ENCODE assay signal across 26 cellular contexts in genomic region chr17:28978016-28978415, GRCh38. TPM values are rescaled to one million over a fixed set of nuclear protein-coding genes. Genes with fewer than 3 reads are reported as not detected.
DNase-seq lines count a peak whose midpoint lies in the region; ATAC-seq, FAIRE-seq and TF ChIP-seq lines count a peak whose summit lies in the region.
"Had no signal": no experiment of that assay in that cellular context is flagged by ENCODE, and none has a peak within 500 bp of the region (broad histone marks: within the 10 kb centered on the region; RNA-seq: fewer than 3 reads in every experiment).

No MANE protein-coding gene starts in this region.

- no peak overlapping the region for H3K4me3 Mint-ChIP-seq in natural killer cell
- no peak overlapping the region for H3K4me3 Mint-ChIP-seq in natural killer cell treated with Interleukin-12 subunit alpha and Interleukin-12 subunit beta and Interleukin-15 and Interleukin-18, amount 100 ng/mL, for 72 hours
- H3K4me3 Mint-ChIP-seq: CD4-positive, alpha-beta T cell; GM23338; HFFc6 had no signal

- no peaks in the 10 kb centered on the region for H3K36me3 Mint-ChIP-seq in natural killer cell
- H3K36me3 Mint-ChIP-seq in natural killer cell treated with Interleukin-12 subunit alpha and Interleukin-12 subunit beta and Interleukin-15 and Interleukin-18, amount 100 ng/mL, for 72 hours: no peaks in the 10 kb centered on the region

- H2BK120ac ChIP-seq in H1 (replicated peaks; ENCODE audit: low read depth, low read length): no peak overlapping the region

- no peak for TF ChIP-seq POLR2A in H1 (IDR thresholded peaks at IDR 0.05; ENCODE audit: control extremely low read depth in 1 of 2, low read depth in 2 of 2, low read length in 2 of 2)

- no peaks in the 10 kb centered on the region for H3K79me1 ChIP-seq in H1 (ENCODE audit: low read depth, low read length)

- intact Hi-C loops in natural killer cell (cut with micrococcal nuclease): no loop called here

- H3K36me3 ChIP-seq in bronchial epithelial cell (ENCODE audit: control insufficient read depth, insufficient read depth, low read length) (no peaks in the 10 kb centered on the region), H1 (ENCODE audit: control insufficient read depth in 2 of 4, insufficient read depth in 4 of 4, low read length in 3 of 4) (no peaks in the 10 kb centered on the region)
- H3K36me3 ChIP-seq: HAP-1, MG63 had no signal

- TF ChIP-seq CTCF in natural killer cell (IDR thresholded peaks at IDR 0.05) (no peak), bronchial epithelial cell (IDR thresholded peaks at IDR 0.05; ENCODE audit: insufficient read depth, low read length, severe bottlenecking) (no peak), H1 (IDR thresholded peaks at IDR 0.05; ENCODE audit: control extremely low read depth in 1 of 3, insufficient read depth in 1 of 3, low read depth in 1 of 3, low read length in 3 of 3) (no peak)

- FAIRE-seq in bronchial epithelial cell (lab: Jason Lieb, UNC) (peak; percentile 89), H1 (lab: Jason Lieb, UNC) (no peak)
- FAIRE-seq: GM12878 had no signal

- peaks cover 8% of the 10 kb centered on the region for H3K27me3 ChIP-seq in bronchial epithelial cell (ENCODE audit: control insufficient read depth, insufficient read depth, low read length)
- H3K27me3 ChIP-seq in H1 (replicated peaks in 1 of 4; ENCODE audit: control insufficient read depth in 3 of 4, extremely low read depth in 1 of 4, insufficient read depth in 3 of 4, low read length in 3 of 4): peaks cover 0 to 2% (median 0%) of the 10 kb centered on the region in 4 experiments; a peak in 2 of 7 replicates
- H3K27me3 ChIP-seq: MG63 had no signal

- DNase-seq in natural killer cell (no peak), bronchial epithelial cell (ENCODE audit: low read depth) (no peak), H1 (ENCODE audit: low read depth in 1 of 2, low spot score in 2 of 2) (no peak), dermis blood vessel endothelial cell (no peak), T-helper 1 cell (no peak), NCI-H2081 treated with DMSO at 0.1 percent for 48 hours (lab: John Stamatoyannopoulos, UW) (no peak)
- DNase-seq in natural killer cell treated with Interleukin-12 subunit alpha and Interleukin-12 subunit beta and Interleukin-15 and Interleukin-18, amount 100 ng/mL, for 72 hours (ENCODE audit: low spot score): no peak
- DNase-seq in activated naive CD4-positive, alpha-beta T cell (lab: John Stamatoyannopoulos, UW): no peak
- DNase-seq: 8988T; ACHN; CD4-positive, alpha-beta T cell; GDM1; HFFc6; KBM-7; MG63; NCI-H2029; NCI-H2227 treated with DMSO at 0.1 percent for 48 hours; NCI-H526 treated with DMSO at 0.1 percent for 48 hours; OCI-M1; SK-N-SH had no signal

- H2BK20ac ChIP-seq in H1 (ENCODE audit: low read length): no peak overlapping the region; the same call in 1 of the 2 replicates

- no peak overlapping the region for H2AFZ ChIP-seq in H1 (ENCODE audit: low read length)
- H2AFZ ChIP-seq: GM23338 had no signal

- H3K4me3 ChIP-seq in bronchial epithelial cell (ENCODE audit: low read depth, low read length) (no peak overlapping the region), H1 (ENCODE audit: extremely low read depth in 1 of 4, insufficient read depth in 2 of 4, low read depth in 3 of 4, low read length in 4 of 4) (no peak overlapping the region)
- H3K4me3 ChIP-seq: GM12878, GM23338, HAP-1, MG63 had no signal

- no peak overlapping the region for H3K9ac ChIP-seq in H1 (replicated peaks in 1 of 4; ENCODE audit: extremely low read depth in 1 of 4, low read depth in 3 of 4, low read length in 3 of 4)
- H3K9ac ChIP-seq: SK-N-SH had no signal

- H3K27ac ChIP-seq in H1 (ENCODE audit: low read depth, low read length): no peak overlapping the region

- no peak overlapping the region for H3K4me2 ChIP-seq in H1 (ENCODE audit: insufficient read depth in 1 of 2, low read depth in 2 of 2, low read length in 2 of 2)
- H3K4me2 ChIP-seq: GM23338, SK-N-SH had no signal

- H3K9me3 ChIP-seq in H1 (ENCODE audit: insufficient read depth in 2 of 2, low read depth in 1 of 2, low read length in 1 of 2): no peaks in the 10 kb centered on the region
- H3K9me3 ChIP-seq: HAP-1, MG63, SK-N-SH had no signal

- H3K9me3 Mint-ChIP-seq in natural killer cell: no peaks in the 10 kb centered on the region
- H3K9me3 Mint-ChIP-seq in natural killer cell treated with Interleukin-12 subunit alpha and Interleukin-12 subunit beta and Interleukin-15 and Interleukin-18, amount 100 ng/mL, for 72 hours: no peaks in the 10 kb centered on the region
- H3K9me3 Mint-ChIP-seq: CD4-positive, alpha-beta T cell; GM23338; HFFc6 had no signal

- no peaks in the 10 kb centered on the region for H3K79me2 ChIP-seq in H1 (ENCODE audit: control insufficient read depth in 1 of 2, insufficient read depth in 2 of 2, low read length in 2 of 2)

- no peak for TF ChIP-seq EP300 in H1 (IDR thresholded peaks at IDR 0.05; ENCODE audit: borderline replicate concordance in 1 of 2, low read depth in 2 of 2, low read length in 2 of 2)

- 0 out of 2 replicates have a peak overlapping the region, but pooled peaks have one; percentile 27 for H2BK12ac ChIP-seq in H1 (ENCODE audit: low read depth, low read length)

- WGBS in H1 (ENCODE audit: extremely low coverage in 1 of 2, insufficient coverage in 1 of 2, insufficient read length in 1 of 2, insufficient replicate concordance in 2 of 2, low coverage in 1 of 2, low lambda C conversion rate in 2 of 2, missing lambda C conversion rate in 1 of 2), 2 experiments: 86% methylated on average over 5 of the region's 5 CpGs; no CpG with 5 or more reads in 1 of the 2 experiments

- H3K14ac ChIP-seq in H1 (ENCODE audit: insufficient read length): no peak overlapping the region

- H2AK5ac ChIP-seq in H1 (ENCODE audit: low read depth, low read length): no peak overlapping the region

- H3K4ac ChIP-seq in H1 (replicated peaks; ENCODE audit: insufficient read length, low read depth, low read length): no peak overlapping the region

- no peaks in the 10 kb centered on the region for H4K20me1 ChIP-seq in H1 (replicated peaks in 1 of 2; ENCODE audit: control insufficient read depth in 1 of 2, insufficient read depth in 2 of 2, low read length in 2 of 2)

- CTCF ChIA-PET in H1 (lab: Charles Lee; ENCODE audit: partially characterized antibody): interaction anchor here (0.7 to 1.6 kb wide), 4 partner anchors 10 to 138 kb away, joined by 3 to 4 read pairs (median 4); no protein-coding TSS in a partner anchor

- H3K27ac Mint-ChIP-seq in natural killer cell: peak overlapping the region; percentile 4 to 67
- no peak overlapping the region for H3K27ac Mint-ChIP-seq in natural killer cell treated with Interleukin-12 subunit alpha and Interleukin-12 subunit beta and Interleukin-15 and Interleukin-18, amount 100 ng/mL, for 72 hours
- H3K27ac Mint-ChIP-seq: CD4-positive, alpha-beta T cell; GM23338; HFFc6 had no signal

- no peak overlapping the region for H4K91ac ChIP-seq in H1 (replicated peaks; ENCODE audit: insufficient read length, low read length)

- H3K23ac ChIP-seq in H1 (ENCODE audit: insufficient read length): no peak overlapping the region

- POLR2A ChIA-PET in H1 (lab: Charles Lee; ENCODE audit: partially characterized antibody): interaction anchor here (0.8 to 4.7 kb wide), 3 partner anchors 9 to 77 kb away, joined by 3 to 20 read pairs (median 3); no protein-coding TSS in a partner anchor

- H2BK15ac ChIP-seq in H1 (ENCODE audit: low read length): 0 out of 2 replicates have a peak overlapping the region, but pooled peaks have one; percentile 81

- no peak overlapping the region; the same call in 1 of the 2 replicates for H4K8ac ChIP-seq in H1 (ENCODE audit: extremely low read depth, insufficient read depth, low read length)

- H3K4me1 ChIP-seq in H1 (replicated peaks in 1 of 4; ENCODE audit: control insufficient read depth in 3 of 4, insufficient read depth in 4 of 4, low read length in 3 of 4): no peaks in the 10 kb centered on the region; a peak in 1 of 7 replicates
- H3K4me1 ChIP-seq: HAP-1 had no signal

- no peak overlapping the region for H4K5ac ChIP-seq in H1 (ENCODE audit: insufficient read length, low read depth, low read length)

- H3K27me3 Mint-ChIP-seq in natural killer cell (ENCODE audit: low read depth in 2 of 2): no peaks in the 10 kb centered on the region
- no peaks in the 10 kb centered on the region for H3K27me3 Mint-ChIP-seq in natural killer cell treated with Interleukin-12 subunit alpha and Interleukin-12 subunit beta and Interleukin-15 and Interleukin-18, amount 100 ng/mL, for 72 hours
- H3K27me3 Mint-ChIP-seq: CD4-positive, alpha-beta T cell had no signal

- H3K23me2 ChIP-seq in H1 (ENCODE audit: low read depth, low read length): no peaks in the 10 kb centered on the region; the same call in 1 of the 2 replicates

- H3K4me1 Mint-ChIP-seq in natural killer cell: peaks cover 12 to 17% of the 10 kb centered on the region in 2 donors
- peaks cover 11 to 17% of the 10 kb centered on the region in 2 donors for H3K4me1 Mint-ChIP-seq in natural killer cell treated with Interleukin-12 subunit alpha and Interleukin-12 subunit beta and Interleukin-15 and Interleukin-18, amount 100 ng/mL, for 72 hours (ENCODE audit: low read depth in 2 of 2)

- no peak overlapping the region for H2BK5ac ChIP-seq in H1 (ENCODE audit: low read depth, low read length)

- TF ChIP-seq RAD21 in H1 (IDR thresholded peaks at IDR 0.05 in 1 of 2, conservative IDR thresholded peaks at IDR 0.05 in 1 of 2; ENCODE audit: low read depth in 2 of 2, low read length in 2 of 2): no peak

- no peak overlapping the region; the same call in 1 of the 2 replicates for H3K18ac ChIP-seq in H1 (ENCODE audit: extremely low read depth, low read length)

- ATAC-seq in natural killer cell: no peak
- ATAC-seq in natural killer cell treated with Interleukin-12 subunit alpha and Interleukin-12 subunit beta and Interleukin-15 and Interleukin-18, amount 100 ng/mL, for 72 hours: no peak
- ATAC-seq: GM12878, GM23338 had no signal

- H3K56ac ChIP-seq in H1 (replicated peaks; ENCODE audit: insufficient read length, low read depth, low read length): no peak overlapping the region

RNA-seq across cellular contexts. Expression of gene PHF12, which starts 26.7 kb away (rescaled TPM):
- total RNA-seq in natural killer cell: 100 to 1,000 TPM; 163 to 177 (median 171) TPM
- 10 to 100 TPM; 68.0 to 72.2 TPM for total RNA-seq in natural killer cell treated with Interleukin-12 subunit alpha and Interleukin-12 subunit beta and Interleukin-15 and Interleukin-18, amount 100 ng/mL, for 72 hours
- 5.4 and 7.1 TPM in 2 replicates for total RNA-seq in bronchial epithelial cell
- total RNA-seq in H1 (2021; fragmentation: NEBNext Ultra II Directional; extraction: Animal tissue kit (Norgen Biotek cat#: 25700)): 57.7 and 65.7 TPM in 2 replicates
- 38.8 and 74.8 TPM in 2 replicates for polyA plus RNA-seq in H1 (2011; rRNA removed)
- polyA plus RNA-seq in H1 (2011; cell fraction: cytosol; rRNA removed): 35.5 TPM
- polyA plus RNA-seq in H1 (2011; cell fraction: nucleus; rRNA removed): 143 TPM
- 54.3 to 66.0 TPM (median 57.0 TPM) in 4 replicates for polyA plus RNA-seq in H1 (2012, experiment 1 of 2)
- polyA plus RNA-seq in H1 (2012, experiment 2 of 2): 18.9 TPM
- polyA plus RNA-seq in H1 (2013, experiment 1 of 2): 30.5 TPM
- 27.9 TPM for polyA plus RNA-seq in H1 (2013, experiment 2 of 2)
- polyA minus RNA-seq in H1 (2011; rRNA and poly(A)+ RNA removed): 52.7 and 53.4 TPM in 2 replicates
- polyA minus RNA-seq in H1 (2011; cell fraction: cytosol; rRNA and poly(A)+ RNA removed): 41.7 TPM
- 69.0 TPM for polyA minus RNA-seq in H1 (2011; cell fraction: nucleus; rRNA and poly(A)+ RNA removed)
- total RNA-seq in dermis blood vessel endothelial cell: 16.8 and 25.8 TPM in 2 replicates

RNA-seq across cellular contexts. Expression of gene SEZ6, which starts 27.8 kb away (rescaled TPM):
- total RNA-seq in natural killer cell (1 to 10 TPM in 1 of 3 donors, under 1 TPM in 2; 0.33 to 1.4 (median 0.97) TPM), bronchial epithelial cell (not detected in 2 replicates), dermis blood vessel endothelial cell (not detected in 2 replicates)
- total RNA-seq in natural killer cell treated with Interleukin-12 subunit alpha and Interleukin-12 subunit beta and Interleukin-15 and Interleukin-18, amount 100 ng/mL, for 72 hours: not detected
- 6.9 and 7.8 TPM in 2 replicates for total RNA-seq in H1 (2021; fragmentation: NEBNext Ultra II Directional; extraction: Animal tissue kit (Norgen Biotek cat#: 25700))
- 8.5 and 16.1 TPM in 2 replicates for polyA plus RNA-seq in H1 (2011; rRNA removed)
- 4.8 TPM for polyA plus RNA-seq in H1 (2011; cell fraction: cytosol; rRNA removed)
- polyA plus RNA-seq in H1 (2011; cell fraction: nucleus; rRNA removed): 18.6 TPM
- polyA plus RNA-seq in H1 (2012, experiment 1 of 2): 10.7 to 21.5 TPM (median 18.7 TPM) in 4 replicates
- polyA plus RNA-seq in H1 (2012, experiment 2 of 2): 19.3 TPM
- polyA plus RNA-seq in H1 (2013, experiment 1 of 2): 11.1 TPM
- 10.2 TPM for polyA plus RNA-seq in H1 (2013, experiment 2 of 2)
- 5.6 and 13.9 TPM in 2 replicates for polyA minus RNA-seq in H1 (2011; rRNA and poly(A)+ RNA removed)
- 5.6 TPM for polyA minus RNA-seq in H1 (2011; cell fraction: cytosol; rRNA and poly(A)+ RNA removed)
- polyA minus RNA-seq in H1 (2011; cell fraction: nucleus; rRNA and poly(A)+ RNA removed): 7.6 TPM
- total RNA-seq: GM12878, HFFc6, LHCN-M2, NCI-H460 had no signal
- polyA plus RNA-seq: BJ had no signal

Comparison
In these comparisons a context has a peak if more than half of its experiments do, and no peak if none do; other contexts are left out.
1. H3K27ac Mint-ChIP-seq: peak in natural killer cell (2 of 2); none in natural killer cell treated with Interleukin-12 subunit alpha and Interleukin-12 subunit beta and Interleukin-15 and Interleukin-18, amount 100 ng/mL, for 72 hours (0 of 2).